Comparison of ENCODE assay signal across 9 cellular contexts in the genomic region with DNA sequence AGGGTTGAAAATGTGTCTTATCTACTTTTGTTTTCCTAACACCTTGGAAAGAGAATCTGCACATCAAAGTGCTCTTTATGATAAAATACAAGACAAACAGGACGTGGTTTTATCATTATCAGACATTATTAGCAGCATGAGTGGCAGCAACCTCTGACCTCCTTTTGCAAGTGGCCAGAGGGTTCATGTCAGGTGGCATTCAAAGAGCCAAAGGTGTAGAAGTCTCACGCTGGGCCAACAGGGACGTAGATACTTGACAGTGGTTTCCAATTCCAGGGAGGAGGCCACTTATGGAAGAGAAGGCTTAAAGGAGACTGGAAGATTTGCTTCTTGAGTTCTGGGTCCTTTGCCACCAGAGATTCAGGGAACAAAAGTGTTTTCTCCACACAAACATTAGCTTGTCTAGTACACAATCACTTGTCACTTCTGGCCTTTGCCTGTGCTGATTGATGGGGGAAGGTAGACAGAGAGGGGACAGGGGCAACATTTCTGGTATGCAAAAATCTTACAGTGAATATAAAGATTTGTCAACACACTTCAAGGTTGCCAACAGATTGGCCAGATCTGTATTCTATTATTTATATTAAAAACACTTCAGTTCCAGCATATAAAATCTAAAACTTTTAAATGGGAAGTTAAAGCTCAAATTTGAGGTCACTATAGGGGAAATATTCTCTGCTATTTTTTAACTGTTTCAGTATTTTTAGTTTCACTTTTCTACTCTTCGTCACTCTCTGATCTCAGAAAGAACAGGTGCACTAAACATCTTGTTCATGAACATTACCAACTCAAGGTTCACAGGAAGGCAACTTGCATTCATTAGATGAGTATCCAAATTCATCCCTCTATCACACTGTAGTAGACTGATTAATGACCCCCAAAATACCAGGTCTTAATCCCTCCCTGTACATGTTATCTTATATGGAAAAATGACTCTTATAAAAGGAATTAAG. TPM values are rescaled to one million over a fixed set of nuclear protein-coding genes. Genes with fewer than 3 reads are reported as not detected.
DNase-seq lines count a peak whose midpoint lies in the region; ATAC-seq lines count a peak whose summit lies in the region.
"Had no signal": no experiment of that assay in that cellular context is flagged by ENCODE, and none has a peak within 500 bp of the region (broad histone marks: within the 10 kb centered on the region; RNA-seq: fewer than 3 reads in every experiment).

No MANE protein-coding gene starts in this region.

- CTCF ChIA-PET in naive thymus-derived CD4-positive, alpha-beta T cell (lab: Charles Lee) = no interaction called here

- no peaks in the 10 kb centered on the region for H3K36me3 ChIP-seq in naive thymus-derived CD4-positive, alpha-beta T cell (ENCODE audit: control insufficient read depth in 2 of 3, insufficient read depth in 3 of 3, low read length in 3 of 3)

- H3K27me3 ChIP-seq in naive thymus-derived CD4-positive, alpha-beta T cell (ENCODE audit: control insufficient read depth in 2 of 2, insufficient read depth in 2 of 2, low read length in 2 of 2) = no peaks in the 10 kb centered on the region

- no peaks in the 10 kb centered on the region for H3K27me3 Mint-ChIP-seq in naive thymus-derived CD4-positive, alpha-beta T cell

- peaks cover 0 to 7% (median 0%) of the 10 kb centered on the region in 11 donors for H3K9me3 Mint-ChIP-seq in naive thymus-derived CD4-positive, alpha-beta T cell

- peak; percentile 57 for ATAC-seq in GM21786 (IDR thresholded peaks at IDR 0.05; ENCODE audit: unreplicated experiment)
- peak; percentile 50 for ATAC-seq in naive thymus-derived CD4-positive, alpha-beta T cell

- H3K4me3 ChIP-seq in Jurkat, Clone E6-1 (ENCODE audit: low read length) = no peak overlapping the region
- no peak overlapping the region for H3K4me3 ChIP-seq in naive thymus-derived CD4-positive, alpha-beta T cell (ENCODE audit: low read length)

- peaks cover 5 to 17% (median 10%) of the 10 kb centered on the region in 5 donors for H3K36me3 Mint-ChIP-seq in naive thymus-derived CD4-positive, alpha-beta T cell

- peak overlapping the region; percentile 39 for H3K27ac ChIP-seq in naive thymus-derived CD4-positive, alpha-beta T cell (ENCODE audit: low read depth, low read length)
- H3K27ac ChIP-seq: 22Rv1 had no signal

- peak overlapping the region; percentile 48 to 89 (median 71) for H3K27ac Mint-ChIP-seq in naive thymus-derived CD4-positive, alpha-beta T cell

- H3K9me3 ChIP-seq in naive thymus-derived CD4-positive, alpha-beta T cell (ENCODE audit: control insufficient read depth in 2 of 3, low read length in 3 of 3) = no peaks in the 10 kb centered on the region

- intact Hi-C loops in naive thymus-derived CD4-positive, alpha-beta T cell (cut with micrococcal nuclease) = loop anchor here (5.0 to 10.0 kb wide), 2 partner anchors 54 to 98 kb away; a partner anchor contains a TSS

- H3K4me3 Mint-ChIP-seq in naive thymus-derived CD4-positive, alpha-beta T cell = peak overlapping the region in 9 of 10 donors; percentile 20 to 73 (median 57)

- POLR2A ChIA-PET in naive thymus-derived CD4-positive, alpha-beta T cell (lab: Charles Lee) = no interaction called here

- H3K4me1 Mint-ChIP-seq in naive thymus-derived CD4-positive, alpha-beta T cell = peaks cover 19 to 37% (median 31%) of the 10 kb centered on the region in 7 donors

- DNase-seq in NCI-H146 (lab: John Stamatoyannopoulos, UW) = peak; percentile 50
- DNase-seq in NCI-H146 treated with DMSO at 0.1 percent for 48 hours (lab: John Stamatoyannopoulos, UW; ENCODE audit: unreplicated experiment) = no peak
- peak; percentile 23 for DNase-seq in Jurkat, Clone E6-1 (ENCODE audit: low read depth, low spot score)
- DNase-seq in naive thymus-derived CD4-positive, alpha-beta T cell = peak in 3 of 9 donors; percentile 3 to 9 (median 9)
- no peak for DNase-seq in SIG-M5 treated with dmso at 0.1 percent for 504 hours (lab: John Stamatoyannopoulos, UW; ENCODE audit: unreplicated experiment)
- no peak for DNase-seq in H4 (ENCODE audit: low spot score)
- no peak for DNase-seq in NCI-H2227 (lab: John Stamatoyannopoulos, UW; ENCODE audit: unreplicated experiment)

- peaks cover 17 to 29% of the 10 kb centered on the region in 2 donors for H3K4me1 ChIP-seq in naive thymus-derived CD4-positive, alpha-beta T cell (ENCODE audit: control insufficient read depth in 2 of 2, insufficient read depth in 2 of 2, low read length in 2 of 2)

RNA-seq across cellular contexts. Expression of a gene that starts 52.1 kb away (rescaled TPM):
- 4.3 TPM for polyA plus RNA-seq in Jurkat, Clone E6-1 (2012; ENCODE audit: insufficient read depth, insufficient read length)
- total RNA-seq in naive thymus-derived CD4-positive, alpha-beta T cell = 1 to 10 TPM; 1.6 to 5.1 (median 4.8) TPM
- 1 to 10 TPM; 1.1 to 1.3 TPM for polyA plus RNA-seq in naive thymus-derived CD4-positive, alpha-beta T cell
- total RNA-seq in H4 (2014; rRNA removed; shearing (Covaris generic)) = 3.3 and 5.5 TPM in 2 replicates

Comparison
In these comparisons a context has a peak if more than half of its experiments do, and no peak if none do; other contexts are left out.
1. DNase-seq: peak in NCI-H146 (single experiment) and Jurkat, Clone E6-1 (single experiment); none in NCI-H146 treated with DMSO at 0.1 percent for 48 hours (single experiment), SIG-M5 treated with dmso at 0.1 percent for 504 hours (single experiment), H4 (single experiment) and NCI-H2227 (single experiment).